18 cellular contexts compared by ENCODE assay signal in genomic region chr3:100957407-100958100, GRCh38. TPM values are rescaled to one million over a fixed set of nuclear protein-coding genes. Genes with fewer than 3 reads are reported as not detected.
DNase-seq lines count a peak whose midpoint lies in the region; ATAC-seq lines count a peak whose summit lies in the region.
"Had no signal": no experiment of that assay in that cellular context is flagged by ENCODE, and none has a peak within 500 bp of the region (broad histone marks: within the 10 kb centered on the region; RNA-seq: fewer than 3 reads in every experiment).

No MANE protein-coding gene starts in this region.

- peak overlapping the region; percentile 58 for H3K9ac ChIP-seq in skeletal muscle satellite cell (ENCODE audit: low read depth, low read length)
- H3K9ac ChIP-seq: BLaER1 had no signal

- H3K4me1 ChIP-seq in skeletal muscle satellite cell (ENCODE audit: control insufficient read depth, insufficient read depth, low read length), result peaks cover 45% of the 10 kb centered on the region
- H3K4me1 ChIP-seq: BLaER1 had no signal

- peak; percentile 68 for ATAC-seq in left ventricle myocardium superior
- no peak for ATAC-seq in GM18502 (IDR thresholded peaks at IDR 0.05; ENCODE audit: poor library complexity, unreplicated experiment)
- ATAC-seq: HCT116 had no signal

- H3K36me3 ChIP-seq in skeletal muscle satellite cell (ENCODE audit: insufficient read depth, low read length), result no peaks in the 10 kb centered on the region
- H3K36me3 ChIP-seq: BLaER1, cardiac muscle cell had no signal

- H3K4me3 ChIP-seq in skeletal muscle satellite cell (ENCODE audit: low read length), result no peak overlapping the region
- H3K4me3 ChIP-seq: BLaER1, cardiac muscle cell, smooth muscle cell had no signal

- H3K27me3 ChIP-seq in skeletal muscle satellite cell (ENCODE audit: control insufficient read depth, insufficient read depth, low read length), result no peaks in the 10 kb centered on the region
- H3K27me3 ChIP-seq: BLaER1, cardiac muscle cell had no signal

- intact Hi-C loops in left ventricle myocardium superior (cut with micrococcal nuclease), result no loop called here

- DNase-seq in AG20443 (ENCODE audit: low spot score), result peak; percentile 54
- DNase-seq in amniotic epithelial cell (ENCODE audit: low read depth), result peak; percentile 37
- no peak for DNase-seq in left ventricle myocardium superior
- DNase-seq in UCSD-AML1 (lab: John Stamatoyannopoulos, UW; ENCODE audit: unreplicated experiment), result no peak
- DNase-seq in Ammon's horn (ENCODE audit: low spot score), result no peak
- no peak for DNase-seq in COLO829 (ENCODE audit: low spot score)
- DNase-seq: activated B cell treated with CpG ODN at 0.5 μM for 24 hours; hypothalamus; NCI-H187; NCI-H526; nephron progenitor cell; stimulated activated naive CD4-positive, alpha-beta T cell treated with Interleukin-2 at 50 U/mL for 16 hours had no signal

- peak overlapping the region; percentile 3 for H3K4me2 ChIP-seq in skeletal muscle satellite cell (ENCODE audit: low read length)
- H3K4me2 ChIP-seq: BLaER1, smooth muscle cell had no signal

- H3K9me3 ChIP-seq in skeletal muscle satellite cell (replicated peaks; ENCODE audit: low read length), result peaks cover 7% of the 10 kb centered on the region

RNA-seq across cellular contexts. Expression of gene ABI3BP, which starts 35.7 kb away (rescaled TPM):
- total RNA-seq in left ventricle myocardium superior, result 23.4 TPM
- total RNA-seq in skeletal muscle satellite cell (2012; rRNA removed), result 81.9 and 192 TPM in 2 replicates
- total RNA-seq: activated B cell treated with CpG ODN at 0.5 μM for 24 hours had no signal

Comparison
In these comparisons a context has a peak if more than half of its experiments do, and no peak if none do; other contexts are left out.
1. DNase-seq: peak in AG20443 (single experiment) and amniotic epithelial cell (single experiment); none in left ventricle myocardium superior (single experiment), UCSD-AML1 (single experiment), Ammon's horn (single experiment) and COLO829 (single experiment).